22 cellular contexts compared by ENCODE assay signal in genomic region chr7:122709930-122710646, GRCh38. TPM values are rescaled to one million over a fixed set of nuclear protein-coding genes. Genes with fewer than 3 reads are reported as not detected.
DNase-seq lines count a peak whose midpoint lies in the region; ATAC-seq, FAIRE-seq and TF ChIP-seq lines count a peak whose summit lies in the region.
"Had no signal": no experiment of that assay in that cellular context is flagged by ENCODE, and none has a peak within 500 bp of the region (broad histone marks: within the 10 kb centered on the region; RNA-seq: fewer than 3 reads in every experiment).

No MANE protein-coding gene starts in this region.

- H3K27me3 ChIP-seq in HepG2 (ENCODE audit: control insufficient read depth in 1 of 2, insufficient read depth in 2 of 2, low read length in 2 of 2) (no peaks in the 10 kb centered on the region), right lobe of liver (no peaks in the 10 kb centered on the region)
- H3K27me3 ChIP-seq: BE2C had no signal

- no peaks in the 10 kb centered on the region for H4K20me1 ChIP-seq in HepG2 (ENCODE audit: insufficient read depth, low read length)

- H3K27ac ChIP-seq in HepG2 (ENCODE audit: extremely low read length, insufficient read depth, low read length) (no peak overlapping the region), right lobe of liver (no peak overlapping the region)

- ATAC-seq in HepG2: no peak
- no peak for ATAC-seq in right lobe of liver
- ATAC-seq in HG02798 (IDR thresholded peaks at IDR 0.05; ENCODE audit: poor library complexity, unreplicated experiment): peak; percentile 51
- ATAC-seq in HG03108 (IDR thresholded peaks at IDR 0.05; ENCODE audit: unreplicated experiment): no peak
- ATAC-seq: GM23338 had no signal

- TF ChIP-seq RAD21 in HepG2 (CRISPR knock-in tag; IDR thresholded peaks at IDR 0.05): no peak

- H3K9ac ChIP-seq in HepG2 (ENCODE audit: insufficient read depth, low read depth, low read length): no peak overlapping the region

- DNase-seq in HepG2 (ENCODE audit: low spot score) (no peak), right lobe of liver (no peak), astrocyte of the hippocampus (ENCODE audit: low read depth, low spot score) (peak; percentile 26), NCI-H2227 (lab: John Stamatoyannopoulos, UW; ENCODE audit: unreplicated experiment) (no peak), hypothalamus (lab: John Stamatoyannopoulos, UW) (no peak), AML-193 (lab: John Stamatoyannopoulos, UW) (no peak)
- DNase-seq: 8988T; BE2C; CD4-positive, CD25-positive, alpha-beta regulatory T cell; CD8-positive, alpha-beta memory T cell; COR-L47; HCEC 1CT; KBM-7 had no signal

- H3K4me1 ChIP-seq in HepG2 (ENCODE audit: insufficient read depth, low read length) (peaks cover 20% of the 10 kb centered on the region), right lobe of liver (no peaks in the 10 kb centered on the region)
- H3K4me1 ChIP-seq: BE2C had no signal

- in situ Hi-C loops in HepG2 (cut with HindIII; ENCODE audit: extremely low pct_ligation_motif_present, low pct_unique_long_range_greater_than_20kb): no loop called here

- no peak for TF ChIP-seq CTCF in HepG2 (CRISPR knock-in tag; IDR thresholded peaks at IDR 0.05)
- TF ChIP-seq CTCF in right lobe of liver (IDR thresholded peaks at IDR 0.05): no peak

- FAIRE-seq in HepG2 (lab: Jason Lieb, UNC): no peak
- FAIRE-seq: D721Med, G401.6, H54, HTR-8/SVneo had no signal

- H3K9me3 ChIP-seq in HepG2 (ENCODE audit: low read length) (no peaks in the 10 kb centered on the region), right lobe of liver (no peaks in the 10 kb centered on the region)
- H3K9me3 ChIP-seq: BE2C had no signal

- TSS peak; percentile 30 for BruUV-seq in HepG2 (replicated peaks; lab: Mats Ljungman, UMichigan)

- no peak for TF ChIP-seq EP300 in HepG2 (IDR thresholded peaks at IDR 0.05; ENCODE audit: low read depth in 2 of 2, low read length in 2 of 2)
- TF ChIP-seq EP300 in HepG2 (CRISPR knock-in tag; IDR thresholded peaks at IDR 0.05; ENCODE audit: borderline replicate concordance): no peak

- H3K36me3 ChIP-seq in HepG2 (replicated peaks in 1 of 2; ENCODE audit: control insufficient read depth in 1 of 2, insufficient read depth in 2 of 2, low read length in 2 of 2) (no peaks in the 10 kb centered on the region), right lobe of liver (no peaks in the 10 kb centered on the region)
- H3K36me3 ChIP-seq: BE2C had no signal

- no peak overlapping the region for H2AFZ ChIP-seq in HepG2 (ENCODE audit: low read length)
- H2AFZ ChIP-seq: GM23338 had no signal

- CTCF ChIA-PET in HepG2 (lab: Yijun Ruan, JAX; ENCODE audit: low intra/inter-chr PET ratio, low total read pairs): no interaction called here

- 93% methylated on average over 7 of the region's 7 CpGs for WGBS in HepG2 (ENCODE audit: low lambda C conversion rate)
- WGBS in right lobe of liver (ENCODE audit: insufficient coverage, low coverage, low lambda C conversion rate, missing lambda C conversion rate): 91% methylated on average over 7 of the region's 7 CpGs

- no peak overlapping the region for H3K4me2 ChIP-seq in HepG2 (ENCODE audit: low read depth, low read length)
- H3K4me2 ChIP-seq: GM23338 had no signal

- POLR2A ChIA-PET in HepG2 (lab: Yijun Ruan, JAX): no interaction called here

- H3K4me3 ChIP-seq in HepG2 (replicated peaks in 1 of 3; ENCODE audit: insufficient read depth in 1 of 3, low read depth in 2 of 3, low read length in 3 of 3) (no peak overlapping the region), right lobe of liver (no peak overlapping the region)
- H3K4me3 ChIP-seq: GM23338 had no signal

- TF ChIP-seq POLR2A in HepG2 (IDR thresholded peaks at IDR 0.05; ENCODE audit: insufficient read depth in 1 of 2, low read depth in 2 of 2, low read length in 2 of 2): no peak
- no peak for TF ChIP-seq POLR2A in right lobe of liver (IDR thresholded peaks at IDR 0.05)

- intact Hi-C loops in HepG2 (cut with micrococcal nuclease; ENCODE audit: unreplicated experiment): no loop called here
- intact Hi-C loops in right lobe of liver (cut with DNase I): no loop called here

- no peaks in the 10 kb centered on the region for H3K79me2 ChIP-seq in HepG2 (ENCODE audit: insufficient read depth, low read length)

TF ChIP-seq in HepG2, 621 proteins besides CTCF, POLR2A, EP300 and RAD21:
- TF ChIP-seq, protein P1, sequence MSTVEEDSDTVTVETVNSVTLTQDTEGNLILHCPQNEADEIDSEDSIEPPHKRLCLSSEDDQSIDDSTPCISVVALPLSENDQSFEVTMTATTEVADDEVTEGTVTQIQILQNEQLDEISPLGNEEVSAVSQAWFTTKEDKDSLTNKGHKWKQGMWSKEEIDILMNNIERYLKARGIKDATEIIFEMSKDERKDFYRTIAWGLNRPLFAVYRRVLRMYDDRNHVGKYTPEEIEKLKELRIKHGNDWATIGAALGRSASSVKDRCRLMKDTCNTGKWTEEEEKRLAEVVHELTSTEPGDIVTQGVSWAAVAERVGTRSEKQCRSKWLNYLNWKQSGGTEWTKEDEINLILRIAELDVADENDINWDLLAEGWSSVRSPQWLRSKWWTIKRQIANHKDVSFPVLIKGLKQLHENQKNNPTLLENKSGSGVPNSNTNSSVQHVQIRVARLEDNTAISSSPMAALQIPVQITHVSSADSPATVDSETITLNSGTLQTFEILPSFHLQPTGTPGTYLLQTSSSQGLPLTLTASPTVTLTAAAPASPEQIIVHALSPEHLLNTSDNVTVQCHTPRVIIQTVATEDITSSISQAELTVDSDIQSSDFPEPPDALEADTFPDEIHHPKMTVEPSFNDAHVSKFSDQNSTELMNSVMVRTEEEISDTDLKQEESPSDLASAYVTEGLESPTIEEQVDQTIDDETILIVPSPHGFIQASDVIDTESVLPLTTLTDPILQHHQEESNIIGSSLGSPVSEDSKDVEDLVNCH (CRISPR knock-in tag; IDR thresholded peaks at IDR 0.05): no peak
- TF ChIP-seq PPARG (CRISPR knock-in tag; conservative IDR thresholded peaks at IDR 0.05) (no peak), RBAK (CRISPR knock-in tag; IDR thresholded peaks at IDR 0.05) (no peak), ZNF614 (CRISPR knock-in tag; IDR thresholded peaks at IDR 0.05; ENCODE audit: borderline replicate concordance) (no peak), ETV6 (CRISPR knock-in tag; conservative IDR thresholded peaks at IDR 0.05) (no peak), ZNF138 (CRISPR knock-in tag; IDR thresholded peaks at IDR 0.05; ENCODE audit: low read depth) (no peak)

RNA-seq across cellular contexts. Expression of gene RNF148, which starts 7.4 kb away (rescaled TPM):
- 0.15 and 1.6 TPM in 2 replicates for total RNA-seq in HepG2 (2016; rRNA removed; fragmentation: Illumina TruSeq; extraction: Trizol)
- not detected in 2 replicates for total RNA-seq in HepG2 (2016; cell fraction: cytosol; rRNA removed; fragmentation: Illumina TruSeq; extraction: Trizol; ENCODE audit: low read depth)
- 0.19 and 1.1 TPM in 2 replicates for total RNA-seq in HepG2 (2016; cell fraction: insoluble cytoplasmic fraction; rRNA removed; fragmentation: Illumina TruSeq; extraction: Trizol)
- 0.25 and 0.28 TPM in 2 replicates for total RNA-seq in HepG2 (2016; cell fraction: membrane; rRNA removed; fragmentation: Illumina TruSeq; extraction: Trizol)
- total RNA-seq in HepG2 (2016; cell fraction: nucleus; rRNA removed; fragmentation: Illumina TruSeq; extraction: Trizol): 8.6 and 10.3 TPM in 2 replicates
- polyA plus RNA-seq in HepG2 (2011; rRNA removed): 0.16 TPM in 1 of 2 replicates, not detected in the other
- 0.08 TPM in 1 of 2 replicates, not detected in the other for polyA plus RNA-seq in HepG2 (2011; cell fraction: cytosol; rRNA removed)
- 0.61 and 0.69 TPM in 2 replicates for polyA plus RNA-seq in HepG2 (2011; cell fraction: nucleus; rRNA removed)
- not detected in 2 replicates for polyA plus RNA-seq in HepG2 (2012)
- 0.12 and 0.19 TPM in 2 replicates for polyA plus RNA-seq in HepG2 (2016; cell fraction: cytosol; fragmentation: Illumina TruSeq; extraction: Trizol; ENCODE audit: low read depth)
- not detected in 2 replicates for polyA plus RNA-seq in HepG2 (2016; cell fraction: insoluble cytoplasmic fraction; fragmentation: Illumina TruSeq; extraction: Trizol; ENCODE audit: low read depth)
- 0.13 and 0.38 TPM in 2 replicates for polyA plus RNA-seq in HepG2 (2016; cell fraction: membrane; fragmentation: Illumina TruSeq; extraction: Trizol; ENCODE audit: low read depth)
- 1.0 TPM in 1 of 2 replicates, not detected in the other for polyA plus RNA-seq in HepG2 (2016; cell fraction: nucleus; fragmentation: Illumina TruSeq; extraction: Trizol; ENCODE audit: insufficient read depth, low read depth)
- polyA minus RNA-seq in HepG2 (2011; rRNA and poly(A)+ RNA removed; ENCODE audit: low replicate concordance): 0.68 and 2.4 TPM in 2 replicates
- not detected in 2 replicates for polyA minus RNA-seq in HepG2 (2011; cell fraction: cytosol; rRNA and poly(A)+ RNA removed)
- polyA minus RNA-seq in HepG2 (2011; cell fraction: nucleus; rRNA and poly(A)+ RNA removed): 32.3 and 35.0 TPM in 2 replicates
- total RNA-seq in right lobe of liver: under 1 TPM; 0.25 to 0.68 (median 0.33) TPM
- total RNA-seq: CD4-positive, CD25-positive, alpha-beta regulatory T cell; CD8-positive, alpha-beta memory T cell had no signal
- polyA plus RNA-seq: AG04450; CD4-positive, CD25-positive, alpha-beta regulatory T cell; CD8-positive, alpha-beta memory T cell; GM23338; IgD-negative memory B cell had no signal

RNA-seq across cellular contexts. Expression of gene RNF133, which starts 11.2 kb away (rescaled TPM):
- total RNA-seq in HepG2 (2016; rRNA removed; fragmentation: Illumina TruSeq; extraction: Trizol) (0.27 and 1.00 TPM in 2 replicates), right lobe of liver (under 1 TPM in 5 of 6 experiments, not detected in 1; 0.22 to 0.74 (median 0.35) TPM)
- total RNA-seq in HepG2 (2016; cell fraction: cytosol; rRNA removed; fragmentation: Illumina TruSeq; extraction: Trizol; ENCODE audit: low read depth): not detected in 2 replicates
- 1.2 TPM in 1 of 2 replicates, not detected in the other for total RNA-seq in HepG2 (2016; cell fraction: insoluble cytoplasmic fraction; rRNA removed; fragmentation: Illumina TruSeq; extraction: Trizol)
- 0.15 TPM in 1 of 2 replicates, not detected in the other for total RNA-seq in HepG2 (2016; cell fraction: membrane; rRNA removed; fragmentation: Illumina TruSeq; extraction: Trizol)
- total RNA-seq in HepG2 (2016; cell fraction: nucleus; rRNA removed; fragmentation: Illumina TruSeq; extraction: Trizol): 9.2 and 12.5 TPM in 2 replicates
- polyA plus RNA-seq in HepG2 (2011; rRNA removed): 0.07 and 0.13 TPM in 2 replicates
- not detected in 2 replicates for polyA plus RNA-seq in HepG2 (2011; cell fraction: cytosol; rRNA removed)
- 0.21 and 0.29 TPM in 2 replicates for polyA plus RNA-seq in HepG2 (2011; cell fraction: nucleus; rRNA removed)
- not detected in 2 replicates for polyA plus RNA-seq in HepG2 (2012)
- not detected in 2 replicates for polyA plus RNA-seq in HepG2 (2016; cell fraction: cytosol; fragmentation: Illumina TruSeq; extraction: Trizol; ENCODE audit: low read depth)
- polyA plus RNA-seq in HepG2 (2016; cell fraction: insoluble cytoplasmic fraction; fragmentation: Illumina TruSeq; extraction: Trizol; ENCODE audit: low read depth): not detected in 2 replicates
- polyA plus RNA-seq in HepG2 (2016; cell fraction: membrane; fragmentation: Illumina TruSeq; extraction: Trizol; ENCODE audit: low read depth): not detected in 2 replicates
- polyA plus RNA-seq in HepG2 (2016; cell fraction: nucleus; fragmentation: Illumina TruSeq; extraction: Trizol; ENCODE audit: insufficient read depth, low read depth): 0.55 and 1.00 TPM in 2 replicates
- 0.16 and 0.38 TPM in 2 replicates for polyA minus RNA-seq in HepG2 (2011; rRNA and poly(A)+ RNA removed; ENCODE audit: low replicate concordance)
- polyA minus RNA-seq in HepG2 (2011; cell fraction: cytosol; rRNA and poly(A)+ RNA removed): not detected in 2 replicates
- 19.5 and 21.5 TPM in 2 replicates for polyA minus RNA-seq in HepG2 (2011; cell fraction: nucleus; rRNA and poly(A)+ RNA removed)
- total RNA-seq: CD4-positive, CD25-positive, alpha-beta regulatory T cell; CD8-positive, alpha-beta memory T cell had no signal
- polyA plus RNA-seq: AG04450; CD4-positive, CD25-positive, alpha-beta regulatory T cell; CD8-positive, alpha-beta memory T cell; GM23338; IgD-negative memory B cell had no signal
